Comparison of ENCODE assay signal across 24 cellular contexts in the genomic region with DNA sequence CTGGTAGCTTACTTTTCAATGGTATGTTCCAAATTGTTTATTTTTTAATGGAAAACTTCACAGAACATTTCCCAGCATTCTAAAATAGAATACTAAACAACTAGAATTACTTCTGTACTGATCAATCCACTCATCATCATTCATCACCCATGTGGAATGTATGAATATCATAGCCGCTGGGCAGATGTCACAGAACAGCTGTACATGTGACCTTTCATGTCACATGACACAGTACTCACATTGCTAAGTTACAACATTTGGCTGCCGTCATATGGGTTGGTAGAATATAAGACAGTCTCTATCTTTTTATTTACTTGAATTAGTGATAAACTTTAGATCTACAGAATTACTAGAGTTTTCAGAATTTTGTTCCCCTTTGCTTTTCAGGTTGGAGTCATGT.
DNase-seq lines count a peak whose midpoint lies in the region; ATAC-seq, FAIRE-seq and TF ChIP-seq lines count a peak whose summit lies in the region.
"Had no signal": no experiment of that assay in that cellular context is flagged by ENCODE, and none has a peak within 500 bp of the region (broad histone marks: within the 10 kb centered on the region; RNA-seq: fewer than 3 reads in every experiment).

No MANE protein-coding gene starts in this region.

- H3K27ac ChIP-seq in A549 (no peak overlapping the region), esophagus muscularis mucosa (replicated peaks in 1 of 4) (no peak overlapping the region)
- H3K27ac ChIP-seq: PC-9, SK-N-MC, thoracic aorta had no signal

- no peaks in the 10 kb centered on the region for H3K27me3 Mint-ChIP-seq in stimulated activated memory B cell treated with anti-CD40 and anti-IgM and Interleukin-4, amounts not matched to agents 10 μg/mL and 1 μg/mL and 100 μg/mL, for 72 hours
- H3K27me3 Mint-ChIP-seq in activated CD4-positive, alpha-beta T cell treated with anti-CD3 and anti-CD28 coated beads, Interleukin-2, amount 10 ng/mL, durations not matched to agents 24 days and 14 days = no peaks in the 10 kb centered on the region
- H3K27me3 Mint-ChIP-seq: activated CD8-positive, alpha-beta memory T cell treated with anti-CD3 and anti-CD28 coated beads, Interleukin-2, amount 10 ng/mL, durations not matched to agents 7 days and 5 days; CD4-positive, CD25-positive, alpha-beta regulatory T cell; progenitor cell of endocrine pancreas had no signal

- H3K27ac Mint-ChIP-seq in stimulated activated memory B cell treated with anti-CD40 and anti-IgM and Interleukin-4, amounts not matched to agents 10 μg/mL and 1 μg/mL and 100 μg/mL, for 72 hours = no peak overlapping the region
- H3K27ac Mint-ChIP-seq in activated CD4-positive, alpha-beta T cell treated with anti-CD3 and anti-CD28 coated beads, Interleukin-2, amount 10 ng/mL, durations not matched to agents 24 days and 14 days = no peak overlapping the region
- H3K27ac Mint-ChIP-seq: activated CD8-positive, alpha-beta memory T cell treated with anti-CD3 and anti-CD28 coated beads, Interleukin-2, amount 10 ng/mL, durations not matched to agents 7 days and 5 days; activated T-helper 2 cell treated with anti-CD3 and anti-CD28 coated beads, Interferon-gamma antibody, Interleukin-2, Interleukin-4, amounts not matched to agents 10 μg/mL and 5 μg/mL and 100 μg/mL, durations not matched to agents 14 hours and 24 hours and 36 hours; CD4-positive, CD25-positive, alpha-beta regulatory T cell; GM23338; nephron progenitor cell; progenitor cell of endocrine pancreas had no signal

- H3K9me3 Mint-ChIP-seq in stimulated activated memory B cell treated with anti-CD40 and anti-IgM and Interleukin-4, amounts not matched to agents 10 μg/mL and 1 μg/mL and 100 μg/mL, for 72 hours = no peaks in the 10 kb centered on the region
- no peaks in the 10 kb centered on the region for H3K9me3 Mint-ChIP-seq in activated CD4-positive, alpha-beta T cell treated with anti-CD3 and anti-CD28 coated beads, Interleukin-2, amount 10 ng/mL, durations not matched to agents 24 days and 14 days
- H3K9me3 Mint-ChIP-seq: activated T-helper 2 cell treated with anti-CD3 and anti-CD28 coated beads, Interferon-gamma antibody, Interleukin-2, Interleukin-4, amounts not matched to agents 10 μg/mL and 5 μg/mL and 100 μg/mL, durations not matched to agents 14 hours and 24 hours and 36 hours; CD4-positive, CD25-positive, alpha-beta regulatory T cell; GM23338; nephron progenitor cell had no signal

- intact Hi-C loops in esophagus muscularis mucosa (cut with DNase I) = no loop called here
- intact Hi-C loops in activated CD4-positive, alpha-beta T cell treated with anti-CD3 and anti-CD28 coated beads, Interleukin-2, amount 10 ng/mL, durations not matched to agents 24 days and 14 days (cut with micrococcal nuclease) = no loop called here

- TF ChIP-seq POLR2A in A549 (IDR thresholded peaks at IDR 0.05; ENCODE audit: low read length) (no peak), esophagus muscularis mucosa (IDR thresholded peaks at IDR 0.05; ENCODE audit: low read depth) (no peak)

- H3K4me3 Mint-ChIP-seq in stimulated activated memory B cell treated with anti-CD40 and anti-IgM and Interleukin-4, amounts not matched to agents 10 μg/mL and 1 μg/mL and 100 μg/mL, for 72 hours = no peak overlapping the region
- H3K4me3 Mint-ChIP-seq in activated CD4-positive, alpha-beta T cell treated with anti-CD3 and anti-CD28 coated beads, Interleukin-2, amount 10 ng/mL, durations not matched to agents 24 days and 14 days = no peak overlapping the region
- H3K4me3 Mint-ChIP-seq: activated CD8-positive, alpha-beta memory T cell treated with anti-CD3 and anti-CD28 coated beads, Interleukin-2, amount 10 ng/mL, durations not matched to agents 7 days and 5 days; CD4-positive, CD25-positive, alpha-beta regulatory T cell; GM23338; nephron progenitor cell had no signal

- POLR2A ChIA-PET in A549 (lab: Yijun Ruan, JAX) = no interaction called here

- TF ChIP-seq RAD21 in A549 (conservative IDR thresholded peaks at IDR 0.05 in 1 of 2, IDR thresholded peaks at IDR 0.05 in 1 of 2) = no peak

- ATAC-seq in A549 = no peak
- ATAC-seq in stimulated activated memory B cell treated with anti-CD40 and anti-IgM and Interleukin-4, amounts not matched to agents 10 μg/mL and 1 μg/mL and 100 μg/mL, for 72 hours = no peak
- ATAC-seq: activated CD8-positive, alpha-beta memory T cell treated with anti-CD3 and anti-CD28 coated beads, Interleukin-2, amount 10 ng/mL, durations not matched to agents 7 days and 5 days; GM23338 had no signal

- H3K4me3 ChIP-seq in A549 = no peak overlapping the region
- no peak overlapping the region for H3K4me3 ChIP-seq in adipocyte (ENCODE audit: low read length)
- H3K4me3 ChIP-seq in esophagus muscularis mucosa = no peak overlapping the region
- H3K4me3 ChIP-seq: GM23338, PC-9, SK-N-MC, thoracic aorta had no signal

- DNase-seq in A549 (ENCODE audit: low read depth in 1 of 2, low spot score in 1 of 2) (no peak), HPDE6-E6E7 (ENCODE audit: extremely low spot score) (peak; percentile 15), adipocyte (ENCODE audit: low read depth) (peak; percentile 44), fibroblast of the conjunctiva (ENCODE audit: low read depth) (peak; percentile 77), esophagus muscularis mucosa (ENCODE audit: extremely low spot score) (no peak), midbrain (lab: John Stamatoyannopoulos, UW) (no peak)
- no peak for DNase-seq in activated CD4-positive, alpha-beta T cell treated with anti-CD3 and anti-CD28 coated beads, Interleukin-2, amount 10 ng/mL, durations not matched to agents 24 days and 14 days
- DNase-seq: ACHN; activated CD4-positive, alpha-beta T cell treated with anti-CD3 and anti-CD28 coated beads for 1 hour; activated CD8-positive, alpha-beta memory T cell treated with anti-CD3 and anti-CD28 coated beads, Interleukin-2, amount 10 ng/mL, durations not matched to agents 7 days and 5 days; caudate nucleus; CD4-positive, CD25-positive, alpha-beta regulatory T cell; KG1; mesendoderm; NCI-H748 treated with DMSO at 0.1 percent for 48 hours; nephron progenitor cell; PC-9; T-helper 9 cell had no signal

- no peak overlapping the region for H3K9ac ChIP-seq in adipocyte (ENCODE audit: low read length)

- TF ChIP-seq EP300 in A549 (IDR thresholded peaks at IDR 0.05) (no peak), esophagus muscularis mucosa (IDR thresholded peaks at IDR 0.05) (no peak)

- peaks cover 2% of the 10 kb centered on the region for H3K4me1 Mint-ChIP-seq in stimulated activated memory B cell treated with anti-CD40 and anti-IgM and Interleukin-4, amounts not matched to agents 10 μg/mL and 1 μg/mL and 100 μg/mL, for 72 hours
- H3K4me1 Mint-ChIP-seq in activated CD4-positive, alpha-beta T cell treated with anti-CD3 and anti-CD28 coated beads, Interleukin-2, amount 10 ng/mL, durations not matched to agents 24 days and 14 days = peaks cover 1% of the 10 kb centered on the region
- H3K4me1 Mint-ChIP-seq: CD4-positive, CD25-positive, alpha-beta regulatory T cell had no signal

- CTCF ChIA-PET in A549 (lab: Yijun Ruan, JAX) = no interaction called here

- no peaks in the 10 kb centered on the region for H3K27me3 ChIP-seq in adipocyte (replicated peaks; ENCODE audit: control insufficient read depth, insufficient read depth, low read length)
- no peaks in the 10 kb centered on the region for H3K27me3 ChIP-seq in esophagus muscularis mucosa

- H3K4me2 ChIP-seq in A549 = no peak overlapping the region
- H3K4me2 ChIP-seq: GM23338, PC-9 had no signal

- H3K36me3 Mint-ChIP-seq in stimulated activated memory B cell treated with anti-CD40 and anti-IgM and Interleukin-4, amounts not matched to agents 10 μg/mL and 1 μg/mL and 100 μg/mL, for 72 hours = peaks cover 39% of the 10 kb centered on the region
- H3K36me3 Mint-ChIP-seq in activated CD4-positive, alpha-beta T cell treated with anti-CD3 and anti-CD28 coated beads, Interleukin-2, amount 10 ng/mL, durations not matched to agents 24 days and 14 days (ENCODE audit: low read depth) = no peaks in the 10 kb centered on the region
- H3K36me3 Mint-ChIP-seq: CD4-positive, CD25-positive, alpha-beta regulatory T cell had no signal

- TF ChIP-seq CTCF in A549 (IDR thresholded peaks at IDR 0.05) (no peak), esophagus muscularis mucosa (IDR thresholded peaks at IDR 0.05) (no peak)

- H3K9me3 ChIP-seq in A549 = no peaks in the 10 kb centered on the region
- H3K9me3 ChIP-seq in adipocyte (ENCODE audit: control insufficient read depth, low read length) = no peaks in the 10 kb centered on the region
- no peaks in the 10 kb centered on the region for H3K9me3 ChIP-seq in esophagus muscularis mucosa
- H3K9me3 ChIP-seq: thoracic aorta had no signal

- H3K4me1 ChIP-seq in A549 = peaks cover 14% of the 10 kb centered on the region; the same call in 2 of the 3 replicates
- no peaks in the 10 kb centered on the region for H3K4me1 ChIP-seq in adipocyte (ENCODE audit: control insufficient read depth, insufficient read depth, low read length)
- H3K4me1 ChIP-seq in esophagus muscularis mucosa = no peaks in the 10 kb centered on the region

- H3K36me3 ChIP-seq in adipocyte (ENCODE audit: control insufficient read depth, insufficient read depth, low read length, severe bottlenecking) (peaks cover 3% of the 10 kb centered on the region), esophagus muscularis mucosa (no peaks in the 10 kb centered on the region)
- H3K36me3 ChIP-seq: thoracic aorta had no signal

- 93% methylated on average over 2 of the region's 2 CpGs for WGBS in A549 (ENCODE audit: missing lambda C conversion rate)
- WGBS in esophagus muscularis mucosa = 89% methylated on average over 2 of the region's 2 CpGs

- FAIRE-seq in A549 (lab: Jason Lieb, UNC) = no peak

TF ChIP-seq in A549, 52 proteins besides CTCF, POLR2A, EP300 and RAD21 (continues in another document):
- TF ChIP-seq HMGXB4 (CRISPR knock-in tag; IDR thresholded peaks at IDR 0.05; ENCODE audit: borderline replicate concordance) (no peak), ZFP36 (IDR thresholded peaks at IDR 0.05; ENCODE audit: borderline replicate concordance, partially characterized antibody) (no peak), BHLHE40 (IDR thresholded peaks at IDR 0.05; ENCODE audit: low read depth, low read length) (no peak), ZNF302 (CRISPR knock-in tag; IDR thresholded peaks at IDR 0.05) (no peak), MAFK (IDR thresholded peaks at IDR 0.05; ENCODE audit: partially characterized antibody) (no peak)

Comparison
In these comparisons a context has a peak if more than half of its experiments do, and no peak if none do; other contexts are left out.
1. DNase-seq: peak in HPDE6-E6E7 (single experiment), adipocyte (single experiment) and fibroblast of the conjunctiva (single experiment); none in A549 (0 of 2), esophagus muscularis mucosa (single experiment), midbrain (single experiment) and activated CD4-positive, alpha-beta T cell treated with anti-CD3 and anti-CD28 coated beads, Interleukin-2, amount 10 ng/mL, durations not matched to agents 24 days and 14 days (single experiment).